ENCODE assay signal across 14 cellular contexts in the genomic region with DNA sequence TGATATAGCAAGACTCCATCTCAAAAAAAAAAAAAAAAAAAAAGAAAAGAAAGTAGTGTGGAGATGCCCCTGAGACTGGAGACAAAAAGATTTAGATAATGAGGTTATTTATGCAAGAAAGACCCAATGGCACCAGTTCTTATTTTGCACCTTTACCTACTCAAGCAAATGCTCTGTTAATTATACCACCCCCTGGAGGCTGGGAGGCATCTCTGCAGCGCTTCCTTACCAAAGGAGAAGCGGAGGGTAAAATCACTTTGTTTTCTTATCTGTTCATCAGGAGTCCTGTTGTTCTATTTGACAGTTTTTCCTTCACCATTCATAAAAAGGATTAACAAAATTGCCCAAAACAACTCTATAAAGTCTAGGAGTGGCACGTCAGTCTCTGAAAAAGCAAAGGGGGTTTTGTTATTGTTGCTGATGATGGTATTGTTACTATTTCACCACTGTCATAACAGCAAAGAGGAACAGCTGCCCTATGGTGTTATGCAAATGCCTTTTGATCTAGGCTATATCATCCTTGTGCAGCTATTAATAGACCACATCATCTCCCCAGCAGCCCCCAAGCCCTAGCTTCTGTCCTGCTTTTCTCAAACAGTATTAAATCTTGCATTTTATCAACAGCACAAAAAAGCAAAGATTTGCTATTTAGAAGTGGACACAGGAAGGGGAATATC.
DNase-seq lines count a peak whose midpoint lies in the region; ATAC-seq, FAIRE-seq and TF ChIP-seq lines count a peak whose summit lies in the region.
"Had no signal": no experiment of that assay in that cellular context is flagged by ENCODE, and none has a peak within 500 bp of the region (broad histone marks: within the 10 kb centered on the region; RNA-seq: fewer than 3 reads in every experiment).

No MANE protein-coding gene starts in this region.

- TF ChIP-seq CTCF in AG04450 (IDR thresholded peaks at IDR 0.05; ENCODE audit: low read depth, low read length), result 0 out of 2 replicates have a peak, but pooled peaks have one; percentile 10
- peak; percentile 90 for TF ChIP-seq CTCF in OCI-LY7 (conservative IDR thresholded peaks at IDR 0.05; ENCODE audit: low read length)
- TF ChIP-seq CTCF in glutamatergic neuron (IDR thresholded peaks at IDR 0.05; ENCODE audit: partially characterized antibody, unreplicated experiment), result peak; percentile 21
- TF ChIP-seq CTCF in gastrocnemius medialis (IDR thresholded peaks at IDR 0.05 in 4 of 5, conservative IDR thresholded peaks at IDR 0.05 in 1 of 5), result no peak

- CTCF ChIA-PET in AG04450 (lab: Charles Lee) (interaction anchor here (1.1 kb wide), 1 partner anchor 8 kb away, joined by 3 read pairs; no protein-coding TSS in a partner anchor), OCI-LY7 (lab: Charles Lee; ENCODE audit: unreplicated experiment) (interaction anchor here (1.0 to 5.9 kb wide), 2 partner anchors 14 to 46 kb away, joined by 4 to 48 read pairs; no protein-coding TSS in a partner anchor)

- no peaks in the 10 kb centered on the region for H3K9me3 Mint-ChIP-seq in glutamatergic neuron (ENCODE audit: unreplicated experiment)
- H3K9me3 Mint-ChIP-seq: CD8-positive, alpha-beta T cell; stimulated activated naive CD8-positive, alpha-beta T cell treated with anti-CD3 and anti-CD28 coated beads, Interleukin-15, Interleukin-2, amounts not matched to agents 100 ng/mL and 50 ng/mL, for 24 hours had no signal

- H3K27ac Mint-ChIP-seq in glutamatergic neuron (ENCODE audit: unreplicated experiment), result no peak overlapping the region
- H3K27ac Mint-ChIP-seq: CD8-positive, alpha-beta T cell; naive thymus-derived CD4-positive, alpha-beta T cell; stimulated activated naive CD8-positive, alpha-beta T cell treated with anti-CD3 and anti-CD28 coated beads, Interleukin-15, Interleukin-2, amounts not matched to agents 100 ng/mL and 50 ng/mL, for 24 hours had no signal

- TF ChIP-seq POLR2A in GM12891 (IDR thresholded peaks at IDR 0.05; ENCODE audit: low read depth, low read length) (no peak), gastrocnemius medialis (IDR thresholded peaks at IDR 0.05) (no peak)

- peak; percentile 13 for FAIRE-seq in GM12891 (lab: Jason Lieb, UNC)

- no peaks in the 10 kb centered on the region for H3K27me3 Mint-ChIP-seq in glutamatergic neuron (ENCODE audit: unreplicated experiment)

- in situ Hi-C loops in gastrocnemius medialis (cut with MboI; ENCODE audit: low sequenced_read_pairs in 4 of 4), result no loop called here

- BruUV-seq in OCI-LY7 (replicated peaks; lab: Mats Ljungman, UMichigan), result TSS peak; percentile 78

- H3K4me1 ChIP-seq in OCI-LY7 (ENCODE audit: insufficient read depth, low read length, poor library complexity, severe bottlenecking), result peaks cover 98% of the 10 kb centered on the region
- H3K4me1 ChIP-seq in gastrocnemius medialis, result peaks cover 10 to 11% of the 10 kb centered on the region in 2 donors

- H2AFZ ChIP-seq in OCI-LY7 (ENCODE audit: low read length), result peak overlapping the region; percentile 81; the same call in 1 of the 2 replicates

- H3K4me2 ChIP-seq in OCI-LY7 (ENCODE audit: low read length), result peak overlapping the region; percentile 67

- H3K27me3 ChIP-seq in AG04450 (ENCODE audit: control insufficient read depth, insufficient read depth, low read length) (no peaks in the 10 kb centered on the region), gastrocnemius medialis (no peaks in the 10 kb centered on the region)
- H3K27me3 ChIP-seq: dorsolateral prefrontal cortex had no signal

- H3K9me2 ChIP-seq in OCI-LY7 (ENCODE audit: insufficient read depth, low read length), result no peaks in the 10 kb centered on the region

- no peaks in the 10 kb centered on the region for H3K79me2 ChIP-seq in OCI-LY7 (ENCODE audit: insufficient read depth, low read depth, low read length)

- H3K27ac ChIP-seq in AG04450 (ENCODE audit: low read depth, low read length) (no peak overlapping the region), OCI-LY7 (ENCODE audit: low read depth, low read length, poor library complexity, severe bottlenecking) (peak overlapping the region; percentile 86), gastrocnemius medialis (no peak overlapping the region)
- H3K27ac ChIP-seq: dorsolateral prefrontal cortex had no signal

- DNase-seq in AG04450 (ENCODE audit: low read depth, low spot score), result no peak
- DNase-seq in GM12891 (ENCODE audit: insufficient read length, low spot score), result no peak
- DNase-seq in OCI-LY7 (ENCODE audit: low spot score), result peak; percentile 83
- no peak for DNase-seq in glutamatergic neuron
- no peak for DNase-seq in gastrocnemius medialis
- no peak for DNase-seq in T1000 (lab: John Stamatoyannopoulos, UW)
- DNase-seq in activated CD8-positive, alpha-beta memory T cell treated with anti-CD3 and anti-CD28 coated beads, Interleukin-2, amount 50 U/mL, for 48 hours, result no peak
- DNase-seq: CD8-positive, alpha-beta T cell; dorsolateral prefrontal cortex; naive thymus-derived CD4-positive, alpha-beta T cell; NCI-H2227 treated with DMSO at 0.1 percent for 48 hours; right cardiac atrium had no signal

- POLR2A ChIA-PET in AG04450 (lab: Yijun Ruan, JAX) (no interaction called here), OCI-LY7 (lab: Charles Lee) (interaction anchor here (0.6 to 14.8 kb wide), 9 partner anchors 11 to 190 kb away, joined by 3 to 224 read pairs (median 5); no protein-coding TSS in a partner anchor)

- intact Hi-C loops in OCI-LY7 (cut with micrococcal nuclease; ENCODE audit: unreplicated experiment) (loop anchor here (1.0 kb wide), 1 partner anchor 36 kb away; no protein-coding TSS in a partner anchor), gastrocnemius medialis (cut with DNase I; ENCODE audit: low total_unique reads) (no loop called here)

- no peaks in the 10 kb centered on the region for H3K36me3 ChIP-seq in OCI-LY7 (ENCODE audit: insufficient read depth, low read length)
- no peaks in the 10 kb centered on the region for H3K36me3 ChIP-seq in gastrocnemius medialis

- no peaks in the 10 kb centered on the region for H4K20me1 ChIP-seq in OCI-LY7 (ENCODE audit: insufficient read depth, low read length)

- H3K4me3 Mint-ChIP-seq in glutamatergic neuron (ENCODE audit: unreplicated experiment), result no peak overlapping the region
- H3K4me3 Mint-ChIP-seq: CD8-positive, alpha-beta T cell; naive thymus-derived CD4-positive, alpha-beta T cell; stimulated activated naive CD8-positive, alpha-beta T cell treated with anti-CD3 and anti-CD28 coated beads, Interleukin-15, Interleukin-2, amounts not matched to agents 100 ng/mL and 50 ng/mL, for 24 hours had no signal

- peaks cover 12% of the 10 kb centered on the region for H3K4me1 Mint-ChIP-seq in glutamatergic neuron (ENCODE audit: low read depth, unreplicated experiment)

- no peaks in the 10 kb centered on the region for H3K9me3 ChIP-seq in AG04450 (ENCODE audit: control insufficient read depth, insufficient read depth, low read length)
- no peaks in the 10 kb centered on the region for H3K9me3 ChIP-seq in OCI-LY7 (ENCODE audit: low read length)
- H3K9me3 ChIP-seq in gastrocnemius medialis, result no peaks in the 10 kb centered on the region

- H3K4me3 ChIP-seq in AG04450 (ENCODE audit: low read depth, low read length), result no peak overlapping the region
- H3K4me3 ChIP-seq in OCI-LY7 (ENCODE audit: low read depth, low read length, poor library complexity, severe bottlenecking), result peak overlapping the region; percentile 39
- no peak overlapping the region for H3K4me3 ChIP-seq in gastrocnemius medialis
- H3K4me3 ChIP-seq: dorsolateral prefrontal cortex had no signal

- no peaks in the 10 kb centered on the region for H3K36me3 Mint-ChIP-seq in glutamatergic neuron (ENCODE audit: unreplicated experiment)
- H3K36me3 Mint-ChIP-seq: CD8-positive, alpha-beta T cell had no signal

- ATAC-seq in gastrocnemius medialis, result no peak
- ATAC-seq in HG02852 (IDR thresholded peaks at IDR 0.05; ENCODE audit: unreplicated experiment), result no peak
- ATAC-seq: CD8-positive, alpha-beta T cell; naive thymus-derived CD4-positive, alpha-beta T cell; right cardiac atrium had no signal

TF ChIP-seq in GM12891, 5 proteins besides CTCF, POLR2A, EP300 and RAD21:
- no peak for TF ChIP-seq TAF1 (IDR thresholded peaks at IDR 0.05; ENCODE audit: low read depth, low read length)
- TF ChIP-seq PAX5 (IDR thresholded peaks at IDR 0.05; ENCODE audit: insufficient read depth, low read length, severe bottlenecking), result no peak
- TF ChIP-seq SPI1 (IDR thresholded peaks at IDR 0.05; ENCODE audit: low read depth, low read length), result peak; percentile 52
- TF ChIP-seq POU2F2 (IDR thresholded peaks at IDR 0.05; ENCODE audit: low read depth, low read length), result peak; percentile 68; the same call in 1 of the 2 replicates
TF ChIP-seq in GM12891: peak in this region for 2.

Comparison
In these comparisons a context has a peak if more than half of its experiments do, and no peak if none do; other contexts are left out.
1. CTCF ChIP-seq: peak in AG04450 (single experiment), OCI-LY7 (single experiment) and glutamatergic neuron (single experiment); none in gastrocnemius medialis (0 of 5).